Comparison of ENCODE assay signal across 8 cellular contexts in the genomic region with DNA sequence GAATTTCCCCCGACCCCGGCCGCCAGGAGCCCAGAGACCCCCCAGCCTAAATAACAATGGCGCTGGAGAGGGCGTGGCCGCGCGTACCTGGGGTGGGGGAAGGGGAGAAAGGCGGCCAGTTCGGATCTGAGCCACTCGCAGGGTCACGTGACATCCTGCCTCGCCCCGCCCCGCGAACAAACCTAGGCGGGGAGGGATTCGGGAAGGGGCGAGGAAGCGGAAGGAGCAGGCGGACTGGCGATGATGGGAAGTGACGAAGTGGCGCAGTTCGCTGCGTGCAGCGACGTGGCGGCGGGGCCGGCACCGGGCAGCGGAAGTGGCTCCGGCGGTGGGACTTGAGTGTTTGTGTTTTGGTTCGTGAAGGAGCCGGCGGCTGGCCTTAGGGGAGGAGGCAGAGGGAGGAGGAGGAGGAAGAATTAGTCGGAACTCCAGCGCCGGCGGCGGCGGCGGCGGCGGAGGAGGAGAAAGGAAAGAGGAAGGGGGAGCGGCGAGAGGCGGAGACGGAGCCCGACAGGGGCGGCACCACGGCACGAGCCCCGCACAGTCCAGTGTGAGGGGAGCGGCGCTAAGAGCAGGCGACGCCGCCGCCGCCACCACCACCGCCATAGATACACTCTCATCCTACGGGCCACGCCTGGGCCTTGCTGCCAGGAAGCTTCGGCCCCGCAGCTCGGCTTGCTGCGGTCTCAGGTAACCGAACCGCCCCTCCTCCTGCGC. TPM values are rescaled to one million over a fixed set of nuclear protein-coding genes. Genes with fewer than 3 reads are reported as not detected.
DNase-seq lines count a peak whose midpoint lies in the region; ATAC-seq lines count a peak whose summit lies in the region.

A gene with protein sequence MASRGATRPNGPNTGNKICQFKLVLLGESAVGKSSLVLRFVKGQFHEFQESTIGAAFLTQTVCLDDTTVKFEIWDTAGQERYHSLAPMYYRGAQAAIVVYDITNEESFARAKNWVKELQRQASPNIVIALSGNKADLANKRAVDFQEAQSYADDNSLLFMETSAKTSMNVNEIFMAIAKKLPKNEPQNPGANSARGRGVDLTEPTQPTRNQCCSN (plus strand): TSS at position 266 of the 717 bp plus-strand sequence. CDS start 3,802 bp downstream, outside the sequence.

- H3K27me3 ChIP-seq in effector memory CD4-positive, alpha-beta T cell (replicated peaks; ENCODE audit: control insufficient read depth, insufficient read depth, low read length, poor library complexity, severe bottlenecking), result no peaks in the 10 kb centered on the region

- H3K27ac ChIP-seq in effector memory CD4-positive, alpha-beta T cell (ENCODE audit: insufficient read depth, low read length, poor library complexity, severe bottlenecking), result peak within 1 kb of the TSS; percentile 95

- ATAC-seq in GM21360 (IDR thresholded peaks at IDR 0.05; ENCODE audit: unreplicated experiment), result peak; percentile 95

- DNase-seq in COLO668 (lab: John Stamatoyannopoulos, UW; ENCODE audit: unreplicated experiment), result peak; percentile 96
- DNase-seq in HT1080 (ENCODE audit: low read depth), result peak; percentile 99
- DNase-seq in NOMO-1 treated with DMSO at 0.1 percent for 48 hours (lab: John Stamatoyannopoulos, UW; ENCODE audit: unreplicated experiment), result peak; percentile 99
- DNase-seq in activated CD8-positive, alpha-beta memory T cell treated with anti-CD3 and anti-CD28 coated beads for 4 hours (ENCODE audit: low read depth in 2 of 2), result peak; percentile 90 to 94
- peak; percentile 92 to 96 (median 94) for DNase-seq in effector memory CD4-positive, alpha-beta T cell
- peak; percentile 99 for DNase-seq in medulla oblongata (ENCODE audit: extremely low spot score)
- peak; percentile 94 for DNase-seq in stimulated activated CD8-positive, alpha-beta memory T cell treated with anti-CD3 and anti-CD28 coated beads, Interleukin-12 subunit alpha, Interleukin-12 subunit beta, amount 100 ng/mL, for 1 hour (ENCODE audit: low read depth)

- peaks cover 8% of the 10 kb centered on the region for H3K36me3 ChIP-seq in effector memory CD4-positive, alpha-beta T cell (ENCODE audit: control insufficient read depth, insufficient read depth, low read length)

- H3K4me3 ChIP-seq in effector memory CD4-positive, alpha-beta T cell (ENCODE audit: insufficient read depth, low read depth, low read length, poor library complexity, severe bottlenecking), result peak within 1 kb of the TSS; percentile 94

- no peaks in the 10 kb centered on the region for H3K9me3 ChIP-seq in effector memory CD4-positive, alpha-beta T cell (ENCODE audit: control insufficient read depth, low read length)

- H3K4me1 ChIP-seq in effector memory CD4-positive, alpha-beta T cell (ENCODE audit: control insufficient read depth, insufficient read depth, low read length, poor library complexity, severe bottlenecking), result peaks cover 20% of the 10 kb centered on the region

RNA-seq across cellular contexts. Expression of the gene that starts here (rescaled TPM):
- 44.7 and 66.5 TPM in 2 replicates for total RNA-seq in HT1080 (2014; rRNA removed; shearing (Covaris generic))
- polyA plus RNA-seq in HT1080 (2015; cell fraction: cytosol; rRNA removed), result 49.9 and 73.8 TPM in 2 replicates
- polyA plus RNA-seq in HT1080 (2015; cell fraction: nucleus; rRNA removed), result 44.1 and 47.7 TPM in 2 replicates

Comparison
In these comparisons a context has a peak if more than half of its experiments do, and no peak if none do; other contexts are left out.
1. Peak in every context shown above with its lines: DNase-seq, ATAC-seq, H3K4me3 ChIP-seq and H3K27ac ChIP-seq.